Comparison of ENCODE assay signal across 1 cellular context in the genomic region with DNA sequence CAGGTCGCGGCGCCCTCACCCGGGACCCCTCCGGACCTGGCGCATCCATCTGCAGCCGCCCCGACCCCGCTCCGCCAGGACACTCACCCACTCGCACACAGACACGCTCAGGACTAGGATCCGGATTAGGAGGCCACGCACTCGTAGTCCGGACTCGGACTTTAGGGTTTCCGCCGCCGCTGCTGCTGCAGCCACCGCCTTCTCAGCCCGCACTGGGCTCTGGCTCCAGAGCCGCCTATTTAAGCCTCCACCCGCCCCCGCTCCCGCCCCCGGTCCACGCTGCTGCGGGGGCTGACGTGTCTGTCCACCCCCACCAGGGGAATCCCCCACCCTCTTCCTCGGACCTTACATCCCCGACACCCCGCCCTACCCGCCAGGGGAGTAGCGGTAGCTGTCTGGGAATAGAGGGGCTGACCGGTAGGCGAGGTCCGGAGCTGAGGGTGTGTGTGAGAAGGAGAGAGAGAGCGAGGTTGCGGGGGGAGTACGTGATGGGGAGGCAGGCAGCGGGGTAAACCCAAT.
TF ChIP-seq lines count a peak whose summit lies in the region.

A gene with protein sequence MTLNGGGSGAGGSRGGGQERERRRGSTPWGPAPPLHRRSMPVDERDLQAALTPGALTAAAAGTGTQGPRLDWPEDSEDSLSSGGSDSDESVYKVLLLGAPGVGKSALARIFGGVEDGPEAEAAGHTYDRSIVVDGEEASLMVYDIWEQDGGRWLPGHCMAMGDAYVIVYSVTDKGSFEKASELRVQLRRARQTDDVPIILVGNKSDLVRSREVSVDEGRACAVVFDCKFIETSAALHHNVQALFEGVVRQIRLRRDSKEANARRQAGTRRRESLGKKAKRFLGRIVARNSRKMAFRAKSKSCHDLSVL (minus strand): TSS at position 214 of the 519 bp plus-strand sequence. CDS start 356 bp downstream, outside the sequence.

TF ChIP-seq in IMR-90, 13 proteins besides CTCF, POLR2A, EP300 and RAD21 (continued from another document):
- TF ChIP-seq RCOR1 (IDR thresholded peaks at IDR 0.05; ENCODE audit: insufficient replicate concordance, low read length) (no peak), NFE2L2 (IDR thresholded peaks at IDR 0.05; ENCODE audit: low read depth, low read length) (no peak), BHLHE40 (IDR thresholded peaks at IDR 0.05; ENCODE audit: low read depth, low read length) (no peak), CEBPB (IDR thresholded peaks at IDR 0.05; ENCODE audit: low read depth, low read length) (no peak), MXI1 (IDR thresholded peaks at IDR 0.05; ENCODE audit: borderline replicate concordance, low read depth, low read length) (no peak), MAFK (IDR thresholded peaks at IDR 0.05; ENCODE audit: low read depth, low read length) (no peak), MAZ (IDR thresholded peaks at IDR 0.05; ENCODE audit: borderline replicate concordance, low read depth, low read length) (no peak), CHD1 (IDR thresholded peaks at IDR 0.05; ENCODE audit: low read depth, low read length) (no peak), SMC3 (IDR thresholded peaks at IDR 0.05; ENCODE audit: low read depth, low read length) (no peak)
- TF ChIP-seq, protein P1, sequence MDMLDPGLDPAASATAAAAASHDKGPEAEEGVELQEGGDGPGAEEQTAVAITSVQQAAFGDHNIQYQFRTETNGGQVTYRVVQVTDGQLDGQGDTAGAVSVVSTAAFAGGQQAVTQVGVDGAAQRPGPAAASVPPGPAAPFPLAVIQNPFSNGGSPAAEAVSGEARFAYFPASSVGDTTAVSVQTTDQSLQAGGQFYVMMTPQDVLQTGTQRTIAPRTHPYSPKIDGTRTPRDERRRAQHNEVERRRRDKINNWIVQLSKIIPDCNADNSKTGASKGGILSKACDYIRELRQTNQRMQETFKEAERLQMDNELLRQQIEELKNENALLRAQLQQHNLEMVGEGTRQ (IDR thresholded peaks at IDR 0.05; ENCODE audit: low read depth, low read length): no peak
- TF ChIP-seq, protein P2, sequence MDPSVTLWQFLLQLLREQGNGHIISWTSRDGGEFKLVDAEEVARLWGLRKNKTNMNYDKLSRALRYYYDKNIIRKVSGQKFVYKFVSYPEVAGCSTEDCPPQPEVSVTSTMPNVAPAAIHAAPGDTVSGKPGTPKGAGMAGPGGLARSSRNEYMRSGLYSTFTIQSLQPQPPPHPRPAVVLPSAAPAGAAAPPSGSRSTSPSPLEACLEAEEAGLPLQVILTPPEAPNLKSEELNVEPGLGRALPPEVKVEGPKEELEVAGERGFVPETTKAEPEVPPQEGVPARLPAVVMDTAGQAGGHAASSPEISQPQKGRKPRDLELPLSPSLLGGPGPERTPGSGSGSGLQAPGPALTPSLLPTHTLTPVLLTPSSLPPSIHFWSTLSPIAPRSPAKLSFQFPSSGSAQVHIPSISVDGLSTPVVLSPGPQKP (IDR thresholded peaks at IDR 0.05; ENCODE audit: borderline replicate concordance, low read depth, low read length): no peak
